ENCODE assay signal across 15 cellular contexts in the genomic region with DNA sequence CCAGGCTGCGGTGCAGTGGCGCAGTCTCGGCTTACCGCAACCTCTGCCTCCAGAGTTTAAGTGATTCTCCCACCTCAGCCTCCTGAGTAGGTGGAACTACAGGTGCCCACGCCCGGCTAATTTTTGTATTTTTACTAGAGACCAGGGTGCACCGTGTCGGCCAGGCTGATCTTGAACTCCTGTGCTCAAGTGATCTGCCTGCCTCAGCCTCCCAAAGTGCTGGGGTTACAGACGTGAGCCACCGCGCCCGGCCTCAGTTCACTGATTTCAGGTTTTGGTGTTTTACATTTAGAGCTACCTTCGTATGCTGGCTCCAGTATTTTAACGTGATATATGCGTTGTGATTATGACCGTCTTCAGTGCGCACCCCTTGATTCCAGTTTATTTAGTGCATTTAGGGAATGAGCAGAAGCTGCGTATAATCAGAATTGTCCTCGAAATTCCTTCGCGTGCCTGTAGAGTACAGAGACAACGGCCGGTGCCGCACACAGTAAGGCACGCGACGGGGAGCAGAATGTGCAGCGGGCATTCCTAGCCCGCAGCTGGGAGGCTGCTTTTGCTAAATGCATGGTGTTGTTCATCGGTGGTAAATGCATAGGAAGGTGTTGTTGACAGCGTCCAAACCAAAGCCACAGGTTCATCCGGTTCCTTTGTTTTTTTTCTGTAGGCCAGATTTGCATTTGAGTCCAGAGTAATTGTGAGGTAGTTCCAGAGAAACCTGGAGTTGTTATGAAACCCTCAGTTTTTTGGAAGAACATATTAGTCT.
"Had no signal": no experiment of that assay in that cellular context is flagged by ENCODE, and none has a peak within 500 bp of the region (broad histone marks: within the 10 kb centered on the region; RNA-seq: fewer than 3 reads in every experiment).

No MANE protein-coding gene starts in this region.

- H3K4me3 Mint-ChIP-seq: activated naive CD8-positive, alpha-beta T cell treated with anti-CD3 and anti-CD28 coated beads for 36 hours; activated T-cell treated with anti-CD3 and anti-CD28 coated beads, Interleukin-2, amount 50 U/mL, for 4 hours; memory B cell; nephron had no signal

- DNase-seq: activated CD4-positive, alpha-beta T cell treated with anti-CD3 and anti-CD28 coated beads, Interleukin-2, amount 50 U/mL, for 4 hours; activated CD4-positive, CD25-positive, alpha-beta regulatory T cell treated with anti-CD3 and anti-CD28 coated beads, Interleukin-2, amount 50 U/mL, for 72 hours; activated effector memory CD4-positive, alpha-beta T cell treated with anti-CD3 and anti-CD28 coated beads, Interleukin-2, amount 50 U/mL, for 16 hours; activated naive CD8-positive, alpha-beta T cell treated with anti-CD3 and anti-CD28 coated beads for 36 hours; activated T-cell treated with anti-CD3 and anti-CD28 coated beads, Interleukin-2, amount 50 U/mL, for 4 hours; foreskin melanocyte; left colon; stimulated activated CD4-positive, alpha-beta T cell treated with anti-CD3 and anti-CD28 coated beads, Interleukin-4, amount 100 ng/mL, for 4 hours; SW 1271; thyroid gland had no signal

- H3K4me3 ChIP-seq: heart left ventricle, skin epidermis, thyroid gland, vagina had no signal

- H3K27me3 Mint-ChIP-seq: activated naive CD8-positive, alpha-beta T cell treated with anti-CD3 and anti-CD28 coated beads for 36 hours; memory B cell had no signal

- H3K27me3 ChIP-seq: heart left ventricle, thyroid gland, vagina had no signal

- H3K27ac Mint-ChIP-seq: activated naive CD8-positive, alpha-beta T cell treated with anti-CD3 and anti-CD28 coated beads for 36 hours; memory B cell; nephron had no signal

- H3K27ac ChIP-seq: heart left ventricle, skin epidermis, thyroid gland, vagina had no signal

- H3K4me1 Mint-ChIP-seq: activated naive CD8-positive, alpha-beta T cell treated with anti-CD3 and anti-CD28 coated beads for 36 hours; memory B cell; nephron had no signal

- ATAC-seq: activated T-cell treated with anti-CD3 and anti-CD28 coated beads, Interleukin-2, amount 50 U/mL, for 4 hours; heart left ventricle; left colon had no signal

- H3K9me3 ChIP-seq: heart left ventricle, thyroid gland, vagina had no signal

- H3K9me3 Mint-ChIP-seq: activated naive CD8-positive, alpha-beta T cell treated with anti-CD3 and anti-CD28 coated beads for 36 hours; activated T-cell treated with anti-CD3 and anti-CD28 coated beads, Interleukin-2, amount 50 U/mL, for 4 hours; memory B cell; nephron had no signal

- H3K4me1 ChIP-seq: heart left ventricle, thyroid gland, vagina had no signal
